In the genomic region with DNA sequence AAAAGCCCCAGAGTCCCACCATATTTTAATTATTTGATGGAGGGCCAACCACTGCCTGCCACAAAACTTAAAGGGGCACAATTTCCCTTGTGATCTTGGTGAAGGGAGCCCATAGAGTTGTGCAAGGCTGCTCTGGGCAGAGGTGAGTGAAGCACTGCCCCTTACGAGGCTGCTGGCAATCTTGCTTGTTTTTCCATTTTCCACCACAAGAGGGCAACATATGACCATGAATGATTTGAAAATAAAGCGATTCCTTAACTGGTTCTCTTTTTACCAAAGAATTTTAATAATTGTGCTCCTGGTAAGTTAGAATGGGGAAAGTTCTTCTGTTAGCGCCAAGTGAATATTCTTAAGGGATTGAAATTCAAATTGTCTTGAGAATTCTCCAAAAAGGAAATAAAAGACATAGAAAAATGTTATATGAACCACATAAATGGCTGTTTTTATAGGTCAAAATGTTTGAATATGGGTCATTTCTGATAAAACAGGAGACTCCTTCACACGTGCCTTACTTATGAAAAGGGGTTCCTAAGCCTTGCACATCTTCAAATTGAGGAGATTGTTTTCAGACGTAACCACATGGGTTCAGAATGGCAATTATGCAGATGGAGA, we compare ENCODE assay signal across 8 cellular contexts. TPM values are rescaled to one million over a fixed set of nuclear protein-coding genes. Genes with fewer than 3 reads are reported as not detected.
DNase-seq lines count a peak whose midpoint lies in the region; ATAC-seq and TF ChIP-seq lines count a peak whose summit lies in the region.

No MANE protein-coding gene starts in this region.

- H3F3A ChIP-seq in OCI-LY1 (ENCODE audit: insufficient read depth, low read length) = no peaks in the 10 kb centered on the region

- H3K36me3 Mint-ChIP-seq in natural killer cell treated with Interleukin-12 subunit alpha and Interleukin-12 subunit beta and Interleukin-15 and Interleukin-18, amount 100 ng/mL, for 72 hours = no peaks in the 10 kb centered on the region

- no peaks in the 10 kb centered on the region for H3K27me3 ChIP-seq in OCI-LY1 (ENCODE audit: insufficient read depth, low read length)

- DNase-seq in AG09309 (ENCODE audit: low read depth) = peak; percentile 34
- peak; percentile 66 for DNase-seq in HS-27A (ENCODE audit: low read depth)
- DNase-seq in activated T-cell treated with anti-CD3 and anti-CD28 coated beads for 24 hours (ENCODE audit: low read depth) = peak; percentile 54
- DNase-seq in natural killer cell treated with Interleukin-12 subunit alpha and Interleukin-12 subunit beta and Interleukin-15 and Interleukin-18, amount 100 ng/mL, for 72 hours (ENCODE audit: low spot score) = peak; percentile 87
- peak; percentile 98 for DNase-seq in superior temporal gyrus (ENCODE audit: extremely low spot score)

- no peak overlapping the region for H2AFZ ChIP-seq in OCI-LY1 (ENCODE audit: low read length)

- H3K27ac ChIP-seq in OCI-LY1 (ENCODE audit: low read depth, low read length, poor library complexity, severe bottlenecking) = no peak overlapping the region

- no peak overlapping the region for H3K4me2 ChIP-seq in OCI-LY1 (ENCODE audit: low read length)

- no peak overlapping the region for H3K4me3 ChIP-seq in AG09309 (ENCODE audit: control insufficient read depth, low read depth, low read length)
- no peak overlapping the region for H3K4me3 ChIP-seq in OCI-LY1 (ENCODE audit: low read depth, low read length, poor library complexity, severe bottlenecking)

- peak; percentile 55 for TF ChIP-seq CTCF in AG09309 (IDR thresholded peaks at IDR 0.05; ENCODE audit: control insufficient read depth, insufficient read depth, low read depth, low read length, missing control alignments)
- peak; percentile 69 for TF ChIP-seq CTCF in OCI-LY1 (IDR thresholded peaks at IDR 0.05; ENCODE audit: low read length)

- no peaks in the 10 kb centered on the region for H3K9me3 Mint-ChIP-seq in natural killer cell treated with Interleukin-12 subunit alpha and Interleukin-12 subunit beta and Interleukin-15 and Interleukin-18, amount 100 ng/mL, for 72 hours

- H3K9me3 ChIP-seq in OCI-LY1 (ENCODE audit: low read length) = no peaks in the 10 kb centered on the region

- H3K79me2 ChIP-seq in OCI-LY1 (ENCODE audit: insufficient read depth, low read length) = no peaks in the 10 kb centered on the region

- ATAC-seq in GM18861 (IDR thresholded peaks at IDR 0.05; ENCODE audit: unreplicated experiment) = peak; percentile 66
- peak; percentile 76 for ATAC-seq in esophagus mucosa
- peak; percentile 70 to 72 for ATAC-seq in natural killer cell treated with Interleukin-12 subunit alpha and Interleukin-12 subunit beta and Interleukin-15 and Interleukin-18, amount 100 ng/mL, for 72 hours

- H3K36me3 ChIP-seq in OCI-LY1 (ENCODE audit: insufficient read depth, low read length) = no peaks in the 10 kb centered on the region

- H3K27ac Mint-ChIP-seq in natural killer cell treated with Interleukin-12 subunit alpha and Interleukin-12 subunit beta and Interleukin-15 and Interleukin-18, amount 100 ng/mL, for 72 hours = no peak overlapping the region

- H3K9me2 ChIP-seq in OCI-LY1 (ENCODE audit: low read depth, low read length) = no peaks in the 10 kb centered on the region

- H3K27me3 Mint-ChIP-seq in natural killer cell treated with Interleukin-12 subunit alpha and Interleukin-12 subunit beta and Interleukin-15 and Interleukin-18, amount 100 ng/mL, for 72 hours = no peaks in the 10 kb centered on the region

- no peaks in the 10 kb centered on the region for H4K20me1 ChIP-seq in OCI-LY1 (ENCODE audit: insufficient read depth, low read length)

- H3K9ac ChIP-seq in OCI-LY1 (ENCODE audit: low read length) = no peak overlapping the region

- no peak overlapping the region for H3K4me3 Mint-ChIP-seq in natural killer cell treated with Interleukin-12 subunit alpha and Interleukin-12 subunit beta and Interleukin-15 and Interleukin-18, amount 100 ng/mL, for 72 hours

- H3K4me1 ChIP-seq in OCI-LY1 (ENCODE audit: insufficient read depth, low read length, severe bottlenecking) = peaks cover 16% of the 10 kb centered on the region

- H3K4me1 Mint-ChIP-seq in natural killer cell treated with Interleukin-12 subunit alpha and Interleukin-12 subunit beta and Interleukin-15 and Interleukin-18, amount 100 ng/mL, for 72 hours (ENCODE audit: low read depth in 2 of 2) = peaks cover 0 to 11% of the 10 kb centered on the region in 2 donors

RNA-seq across cellular contexts. Expression of gene PGM1, which starts 22.7 kb away (rescaled TPM):
- total RNA-seq in esophagus mucosa = 37.2 TPM
- total RNA-seq in natural killer cell treated with Interleukin-12 subunit alpha and Interleukin-12 subunit beta and Interleukin-15 and Interleukin-18, amount 100 ng/mL, for 72 hours = 10 to 100 TPM; 43.7 to 54.6 TPM

Comparison
In these comparisons a context has a peak if more than half of its experiments do, and no peak if none do; other contexts are left out.
1. DNase-seq: peak in every context shown above with its lines; median percentile 98 in superior temporal gyrus; 87 in natural killer cell treated with Interleukin-12 subunit alpha and Interleukin-12 subunit beta and Interleukin-15 and Interleukin-18, amount 100 ng/mL, for 72 hours; 66 in HS-27A; 54 in activated T-cell treated with anti-CD3 and anti-CD28 coated beads for 24 hours; 34 in AG09309.